ENCODE assay signal across 14 cellular contexts in genomic region chr16:89297156-89297869, GRCh38.
DNase-seq lines count a peak whose midpoint lies in the region; ATAC-seq, FAIRE-seq and TF ChIP-seq lines count a peak whose summit lies in the region.
"Had no signal": no experiment of that assay in that cellular context is flagged by ENCODE, and none has a peak within 500 bp of the region (broad histone marks: within the 10 kb centered on the region; RNA-seq: fewer than 3 reads in every experiment).

No MANE protein-coding gene starts in this region.

- TF ChIP-seq POLR2A in GM12878 (IDR thresholded peaks at IDR 0.05; ENCODE audit: low read depth, low read length): no peak

- no peak for FAIRE-seq in GM12878 (lab: Jason Lieb, UNC)
- FAIRE-seq: colon, HTR-8/SVneo had no signal

- no peak overlapping the region for H3K4me3 ChIP-seq in GM12878

- H3K4me1 Mint-ChIP-seq in stimulated activated naive CD8-positive, alpha-beta T cell treated with anti-CD3 and anti-CD28 coated beads, Interleukin-15, Interleukin-2, amounts not matched to agents 100 ng/mL and 50 ng/mL, for 24 hours (ENCODE audit: low read depth): peaks cover 38% of the 10 kb centered on the region
- H3K4me1 Mint-ChIP-seq in mesothelial cell of epicardium: peaks cover 16% of the 10 kb centered on the region

- RAD21 ChIA-PET in GM12878 (lab: Charles Lee; ENCODE audit: unreplicated experiment): no interaction called here

- DNase-seq in stimulated activated naive CD8-positive, alpha-beta T cell treated with anti-CD3 and anti-CD28 coated beads, Interleukin-15, Interleukin-2, amounts not matched to agents 100 U/mL and 50 U/mL, for 24 hours: no peak
- DNase-seq in GM12878 (ENCODE audit: low read depth, low spot score) (no peak), mesothelial cell of epicardium (ENCODE audit: low spot score in 2 of 2, unreplicated experiment in 2 of 2) (no peak), NCI-H146 (lab: John Stamatoyannopoulos, UW) (no peak), HuH-7 (ENCODE audit: low spot score) (no peak), substantia nigra (lab: John Stamatoyannopoulos, UW) (no peak), NCI-H446 (lab: John Stamatoyannopoulos, UW) (no peak)
- DNase-seq: C1 segment of cervical spinal cord, foreskin melanocyte, NCI-H1092, NCI-H526 had no signal

- TSS peak; percentile 14 for BruUV-seq in GM12878 (replicated peaks; lab: Mats Ljungman, UMichigan)

- no peak overlapping the region for H3K4me2 ChIP-seq in GM12878 (ENCODE audit: control insufficient read depth, insufficient read depth)

- in situ Hi-C loops in GM12878 (cut with MboI): no loop called here

- no peak for TF ChIP-seq EP300 in GM12878 (IDR thresholded peaks at IDR 0.05; ENCODE audit: borderline replicate concordance in 1 of 2, control insufficient read depth in 1 of 2, low read depth in 2 of 2, low read length in 2 of 2)

- no peak for TF ChIP-seq CTCF in GM12878 (IDR thresholded peaks at IDR 0.05 in 2 of 3, conservative IDR thresholded peaks at IDR 0.05 in 1 of 3; ENCODE audit: control insufficient read depth in 2 of 3, extremely low read depth in 1 of 3, insufficient read depth in 1 of 3, low read depth in 3 of 3, low read length in 3 of 3)
- no peak for TF ChIP-seq CTCF in mesothelial cell of epicardium (IDR thresholded peaks at IDR 0.05; ENCODE audit: unreplicated experiment)

- TF ChIP-seq RAD21 in GM12878 (IDR thresholded peaks at IDR 0.05; ENCODE audit: insufficient read depth, low read depth, low read length): no peak

- no peaks in the 10 kb centered on the region for H3K27me3 ChIP-seq in GM12878 (replicated peaks in 1 of 2; ENCODE audit: control insufficient read depth in 2 of 2, insufficient read depth in 2 of 2, low read length in 1 of 2)

- no peak overlapping the region for H3K4me3 Mint-ChIP-seq in stimulated activated naive CD8-positive, alpha-beta T cell treated with anti-CD3 and anti-CD28 coated beads, Interleukin-15, Interleukin-2, amounts not matched to agents 100 ng/mL and 50 ng/mL, for 24 hours
- no peak overlapping the region for H3K4me3 Mint-ChIP-seq in mesothelial cell of epicardium

- H3K9me3 ChIP-seq in GM12878 (replicated peaks; ENCODE audit: control insufficient read depth, insufficient read depth, low read length): no peaks in the 10 kb centered on the region

- intact Hi-C loops in GM12878 (cut with micrococcal nuclease; ENCODE audit: unreplicated experiment): no loop called here

- H3K9ac ChIP-seq in GM12878 (ENCODE audit: control insufficient read depth, insufficient read depth, low read length): no peak overlapping the region

- H3K9me3 Mint-ChIP-seq in stimulated activated naive CD8-positive, alpha-beta T cell treated with anti-CD3 and anti-CD28 coated beads, Interleukin-15, Interleukin-2, amounts not matched to agents 100 ng/mL and 50 ng/mL, for 24 hours: no peaks in the 10 kb centered on the region
- H3K9me3 Mint-ChIP-seq in mesothelial cell of epicardium: no peaks in the 10 kb centered on the region

- CTCF ChIA-PET in GM12878 (lab: Yijun Ruan, JAX): interaction anchor here (1.0 kb wide), 1 partner anchor 9 kb away, joined by 4 read pairs; no protein-coding TSS in a partner anchor

- H2AFZ ChIP-seq in GM12878 (ENCODE audit: control insufficient read depth, low read depth, low read length): no peak overlapping the region

- SMC1A ChIA-PET in GM12878 (lab: Charles Lee; ENCODE audit: uncharacterized antibody, unreplicated experiment): no interaction called here

- peaks cover 9% of the 10 kb centered on the region; the same call in 1 of the 2 replicates for H4K20me1 ChIP-seq in GM12878 (ENCODE audit: control insufficient read depth, insufficient read depth)

- peaks cover 22% of the 10 kb centered on the region for H3K36me3 Mint-ChIP-seq in stimulated activated naive CD8-positive, alpha-beta T cell treated with anti-CD3 and anti-CD28 coated beads, Interleukin-15, Interleukin-2, amounts not matched to agents 100 ng/mL and 50 ng/mL, for 24 hours (ENCODE audit: low read depth)
- peaks cover 4% of the 10 kb centered on the region for H3K36me3 Mint-ChIP-seq in mesothelial cell of epicardium

- no peaks in the 10 kb centered on the region for H3K4me1 ChIP-seq in GM12878 (ENCODE audit: control insufficient read depth, insufficient read depth, low read length)

- peaks cover 6 to 23% of the 10 kb centered on the region in 2 experiments; a peak in 3 of 4 replicates for H3K36me3 ChIP-seq in GM12878 (ENCODE audit: control insufficient read depth in 2 of 2, insufficient read depth in 2 of 2, low read length in 1 of 2)

- WGBS in GM12878 (ENCODE audit: insufficient coverage, insufficient replicate concordance, low lambda C conversion rate, missing lambda C conversion rate): 96% methylated on average over 27 of the region's 27 CpGs

- no peak for ATAC-seq in stimulated activated naive CD8-positive, alpha-beta T cell treated with anti-CD3 and anti-CD28 coated beads, Interleukin-15, Interleukin-2, amounts not matched to agents 100 U/mL and 50 U/mL, for 24 hours
- no peak for ATAC-seq in GM12878

- H3K27ac ChIP-seq in GM12878 (ENCODE audit: control insufficient read depth, insufficient read depth) (no peak overlapping the region), substantia nigra (ENCODE audit: low read depth, low read length, poor library complexity, severe bottlenecking) (no peak overlapping the region)

- H3K27me3 Mint-ChIP-seq in stimulated activated naive CD8-positive, alpha-beta T cell treated with anti-CD3 and anti-CD28 coated beads, Interleukin-15, Interleukin-2, amounts not matched to agents 100 ng/mL and 50 ng/mL, for 24 hours: no peaks in the 10 kb centered on the region
- no peaks in the 10 kb centered on the region for H3K27me3 Mint-ChIP-seq in mesothelial cell of epicardium (ENCODE audit: low read depth)

- POLR2A ChIA-PET in GM12878 (lab: Charles Lee): no interaction called here

- H3K27ac Mint-ChIP-seq in stimulated activated naive CD8-positive, alpha-beta T cell treated with anti-CD3 and anti-CD28 coated beads, Interleukin-15, Interleukin-2, amounts not matched to agents 100 ng/mL and 50 ng/mL, for 24 hours: peak overlapping the region; percentile 79
- H3K27ac Mint-ChIP-seq in mesothelial cell of epicardium: peak overlapping the region; percentile 62

- no peaks in the 10 kb centered on the region; the same call in none of the 2 replicates for H3K79me2 ChIP-seq in GM12878 (ENCODE audit: control insufficient read depth, insufficient read depth, low read length)

TF ChIP-seq in GM12878, 131 proteins besides CTCF, POLR2A, EP300 and RAD21:
- TF ChIP-seq ZSCAN29 (IDR thresholded peaks at IDR 0.05) (no peak), HCFC1 (IDR thresholded peaks at IDR 0.05; ENCODE audit: low read length) (no peak), NKRF (conservative IDR thresholded peaks at IDR 0.05) (no peak), NFXL1 (IDR thresholded peaks at IDR 0.05; ENCODE audit: borderline replicate concordance) (no peak), YBX1 (IDR thresholded peaks at IDR 0.05) (no peak), YY1 (IDR thresholded peaks at IDR 0.05; ENCODE audit: low read depth, low read length) (no peak), MYC (IDR thresholded peaks at IDR 0.05; ENCODE audit: insufficient read depth, insufficient read length, insufficient replicate concordance, low read length, severe bottlenecking) (no peak), SMARCA5 (IDR thresholded peaks at IDR 0.05) (no peak)
